8 cellular contexts compared by ENCODE assay signal in the genomic region with DNA sequence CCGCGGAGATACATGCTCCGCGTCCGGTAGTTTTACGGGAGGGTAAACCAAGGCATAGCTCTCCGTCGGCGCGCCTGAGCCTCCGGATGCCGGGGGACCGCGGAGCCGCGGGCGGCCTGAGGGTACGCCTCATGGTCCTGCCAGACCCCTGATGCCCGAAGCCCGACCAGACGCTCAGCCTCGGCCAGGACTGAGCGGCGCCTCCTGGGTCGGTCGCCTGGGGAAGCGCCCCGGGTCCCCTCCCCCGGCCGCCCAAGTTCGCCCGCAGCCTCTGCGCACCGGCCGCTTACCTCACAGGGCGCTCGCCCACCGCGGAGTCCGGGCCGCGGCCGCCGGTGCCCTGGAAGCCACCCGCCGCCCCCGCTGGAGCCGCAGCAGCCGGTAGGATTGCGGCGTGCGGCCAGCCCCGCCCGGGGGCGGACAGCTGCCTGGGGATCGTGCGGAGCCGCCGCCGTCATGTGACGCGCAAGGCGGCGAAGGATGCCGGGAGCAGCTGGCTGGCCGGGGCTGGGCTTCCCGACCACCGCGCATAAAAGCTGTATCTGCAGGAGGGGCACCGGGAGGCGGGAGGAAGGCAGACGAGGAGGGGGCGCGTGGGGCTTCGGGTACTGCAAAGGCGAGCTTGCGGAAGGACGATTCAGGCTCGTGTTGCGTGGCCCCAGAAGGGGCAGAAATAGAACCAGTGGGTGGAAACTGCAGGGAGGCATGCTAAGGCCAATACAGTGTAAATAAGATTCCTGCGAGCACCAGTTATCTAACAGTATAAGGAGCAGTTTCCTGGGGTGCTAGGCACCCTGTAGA. TPM values are rescaled to one million over a fixed set of nuclear protein-coding genes. Genes with fewer than 3 reads are reported as not detected.
DNase-seq lines count a peak whose midpoint lies in the region; ATAC-seq and TF ChIP-seq lines count a peak whose summit lies in the region.

A gene with protein sequence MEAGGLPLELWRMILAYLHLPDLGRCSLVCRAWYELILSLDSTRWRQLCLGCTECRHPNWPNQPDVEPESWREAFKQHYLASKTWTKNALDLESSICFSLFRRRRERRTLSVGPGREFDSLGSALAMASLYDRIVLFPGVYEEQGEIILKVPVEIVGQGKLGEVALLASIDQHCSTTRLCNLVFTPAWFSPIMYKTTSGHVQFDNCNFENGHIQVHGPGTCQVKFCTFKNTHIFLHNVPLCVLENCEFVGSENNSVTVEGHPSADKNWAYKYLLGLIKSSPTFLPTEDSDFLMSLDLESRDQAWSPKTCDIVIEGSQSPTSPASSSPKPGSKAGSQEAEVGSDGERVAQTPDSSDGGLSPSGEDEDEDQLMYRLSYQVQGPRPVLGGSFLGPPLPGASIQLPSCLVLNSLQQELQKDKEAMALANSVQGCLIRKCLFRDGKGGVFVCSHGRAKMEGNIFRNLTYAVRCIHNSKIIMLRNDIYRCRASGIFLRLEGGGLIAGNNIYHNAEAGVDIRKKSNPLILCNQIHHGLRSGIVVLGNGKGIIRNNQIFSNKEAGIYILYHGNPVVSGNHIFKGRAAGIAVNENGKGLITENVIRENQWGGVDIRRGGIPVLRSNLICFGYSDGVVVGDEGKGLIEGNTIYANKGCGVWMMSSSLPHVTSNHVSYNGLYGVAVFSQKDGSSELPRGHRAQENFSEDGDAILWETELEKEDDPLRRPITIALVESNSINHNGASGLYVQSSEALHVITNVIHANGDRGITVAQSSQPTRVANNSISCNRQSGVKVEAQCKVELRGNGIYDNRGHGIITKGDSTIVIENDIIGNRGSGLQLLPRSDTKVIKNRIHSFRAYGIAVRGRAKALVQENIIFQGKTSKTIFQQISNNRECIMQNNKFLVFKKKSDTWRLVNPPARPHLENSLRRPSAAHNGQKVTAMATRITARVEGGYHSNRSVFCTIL (minus strand): TSS at position 460 of the 801 bp plus-strand sequence. CDS start 34,612 bp downstream, outside the sequence.

- H3K4me1 Mint-ChIP-seq in activated naive CD4-positive, alpha-beta T cell treated with anti-CD3 and anti-CD28 coated beads for 36 hours (ENCODE audit: low read depth): peaks cover 21% of the 10 kb centered on the region
- peaks cover 61% of the 10 kb centered on the region for H3K4me1 Mint-ChIP-seq in nephron

- POLR2A ChIA-PET in OCI-LY7 (lab: Charles Lee): interaction anchor here (0.6 to 4.8 kb wide), 6 partner anchors 10 to 165 kb away, joined by 3 to 37 read pairs (median 6); a partner anchor contains a TSS

- peak within 1 kb of the TSS; percentile 70 to 83 (median 73) for H3K4me3 ChIP-seq in BLaER1 treated with 17β-estradiol and CSF1 and Interleukin-3, amounts not matched to agents 10 nM and 100 nM
- H3K4me3 ChIP-seq in OCI-LY7 (ENCODE audit: low read depth, low read length, poor library complexity, severe bottlenecking) (peak within 1 kb of the TSS; percentile 78), thymus (ENCODE audit: low read length) (peak within 1 kb of the TSS; percentile 67)

- peak within 1 kb of the TSS; percentile 83 to 99 (median 96) for H3K4me2 ChIP-seq in BLaER1 treated with 17β-estradiol and CSF1 and Interleukin-3, amounts not matched to agents 10 nM and 100 nM
- peak within 1 kb of the TSS; percentile 90 for H3K4me2 ChIP-seq in OCI-LY7 (ENCODE audit: low read length)

- peaks cover 19% of the 10 kb centered on the region; the same call in 1 of the 2 replicates for H3K79me2 ChIP-seq in OCI-LY7 (ENCODE audit: insufficient read depth, low read depth, low read length)

- ATAC-seq in GM19328 (IDR thresholded peaks at IDR 0.05; ENCODE audit: unreplicated experiment) (peak; percentile 64), HG03439 (IDR thresholded peaks at IDR 0.05; ENCODE audit: unreplicated experiment) (peak; percentile 68)

- BruUV-seq in OCI-LY7 (replicated peaks; lab: Mats Ljungman, UMichigan): no TSS peak

- H3K27me3 ChIP-seq in BLaER1 treated with 17β-estradiol and CSF1 and Interleukin-3, amounts not matched to agents 10 nM and 100 nM: peaks cover 0 to 4% (median 0%) of the 10 kb centered on the region in 11 experiments; a peak in 4 of 22 replicates
- H3K27me3 ChIP-seq in thymus (ENCODE audit: control insufficient read depth, insufficient read depth): no peaks in the 10 kb centered on the region

- peaks cover 0 to 92% (median 65%) of the 10 kb centered on the region in 11 experiments; a peak in 18 of 22 replicates for H4K20me1 ChIP-seq in BLaER1 treated with 17β-estradiol and CSF1 and Interleukin-3, amounts not matched to agents 10 nM and 100 nM
- no peaks in the 10 kb centered on the region; the same call in 1 of the 2 replicates for H4K20me1 ChIP-seq in OCI-LY7 (ENCODE audit: insufficient read depth, low read length)

- no peaks in the 10 kb centered on the region for H3K9me3 ChIP-seq in BLaER1 treated with 17β-estradiol and CSF1 and Interleukin-3, amounts not matched to agents 10 nM and 100 nM (replicated peaks in 1 of 11)
- H3K9me3 ChIP-seq in OCI-LY7 (ENCODE audit: low read length) (no peaks in the 10 kb centered on the region), thymus (ENCODE audit: control insufficient read depth) (no peaks in the 10 kb centered on the region)

- no peaks in the 10 kb centered on the region for H3K9me3 Mint-ChIP-seq in activated naive CD4-positive, alpha-beta T cell treated with anti-CD3 and anti-CD28 coated beads for 36 hours
- no peaks in the 10 kb centered on the region for H3K9me3 Mint-ChIP-seq in nephron

- H3K36me3 ChIP-seq in BLaER1 treated with 17β-estradiol and CSF1 and Interleukin-3, amounts not matched to agents 10 nM and 100 nM: peaks cover 7 to 48% (median 33%) of the 10 kb centered on the region in 11 experiments; a peak in 21 of 22 replicates
- H3K36me3 ChIP-seq in OCI-LY7 (ENCODE audit: insufficient read depth, low read length) (peaks cover 47% of the 10 kb centered on the region), thymus (ENCODE audit: control insufficient read depth, insufficient read depth) (peaks cover 3% of the 10 kb centered on the region)

- no peak within 1 kb of the TSS for H3K27ac Mint-ChIP-seq in activated naive CD4-positive, alpha-beta T cell treated with anti-CD3 and anti-CD28 coated beads for 36 hours
- peak within 1 kb of the TSS; percentile 92 to 98 (median 97) for H3K27ac Mint-ChIP-seq in nephron

- H3K36me3 Mint-ChIP-seq in activated naive CD4-positive, alpha-beta T cell treated with anti-CD3 and anti-CD28 coated beads for 36 hours (ENCODE audit: low read depth): peaks cover 17% of the 10 kb centered on the region
- peaks cover 9% of the 10 kb centered on the region for H3K36me3 Mint-ChIP-seq in nephron (ENCODE audit: low read depth)

- peak within 1 kb of the TSS; percentile 77 for H3K4me3 Mint-ChIP-seq in activated naive CD4-positive, alpha-beta T cell treated with anti-CD3 and anti-CD28 coated beads for 36 hours
- peak within 1 kb of the TSS; percentile 93 to 97 (median 94) for H3K4me3 Mint-ChIP-seq in nephron

- peak within 1 kb of the TSS; percentile 72 to 87 (median 82) for H3K9ac ChIP-seq in BLaER1 treated with 17β-estradiol and CSF1 and Interleukin-3, amounts not matched to agents 10 nM and 100 nM

- peak within 1 kb of the TSS; percentile 49 to 83 (median 70); a peak in 21 of 22 replicates for H3K27ac ChIP-seq in BLaER1 treated with 17β-estradiol and CSF1 and Interleukin-3, amounts not matched to agents 10 nM and 100 nM
- H3K27ac ChIP-seq in OCI-LY7 (ENCODE audit: low read depth, low read length, poor library complexity, severe bottlenecking) (peak within 1 kb of the TSS; percentile 62), thymus (ENCODE audit: low read depth) (peak within 1 kb of the TSS; percentile 69)

- intact Hi-C loops in OCI-LY7 (cut with micrococcal nuclease; ENCODE audit: unreplicated experiment): loop anchor here (5.0 kb wide), 1 partner anchor 44 kb away; no protein-coding TSS in a partner anchor
- intact Hi-C loops in activated naive CD4-positive, alpha-beta T cell treated with anti-CD3 and anti-CD28 coated beads for 36 hours (cut with micrococcal nuclease): loop anchor here (2.0 to 5.0 kb wide), 3 partner anchors 17 to 549 kb away; a partner anchor contains a TSS

- H3K9me2 ChIP-seq in OCI-LY7 (ENCODE audit: insufficient read depth, low read length): no peaks in the 10 kb centered on the region

- H2AFZ ChIP-seq in OCI-LY7 (ENCODE audit: low read length): peak within 1 kb of the TSS; percentile 54

- CTCF ChIA-PET in OCI-LY7 (lab: Charles Lee; ENCODE audit: unreplicated experiment): interaction anchor here (1.3 kb wide), 1 partner anchor 13 kb away, joined by 5 read pairs; no protein-coding TSS in a partner anchor
- CTCF ChIA-PET in activated naive CD4-positive, alpha-beta T cell treated with anti-CD3 and anti-CD28 coated beads for 36 hours (lab: Charles Lee): interaction anchor here (1.8 kb wide), 1 partner anchor 17 kb away, joined by 4 read pairs; no protein-coding TSS in a partner anchor

- WGBS in thymus: 2% methylated on average over 81 of the region's 81 CpGs

- H3K4me1 ChIP-seq in BLaER1 treated with 17β-estradiol and CSF1 and Interleukin-3, amounts not matched to agents 10 nM and 100 nM: peaks cover 17 to 34% (median 26%) of the 10 kb centered on the region in 10 experiments
- H3K4me1 ChIP-seq in OCI-LY7 (ENCODE audit: insufficient read depth, low read length, poor library complexity, severe bottlenecking) (peaks cover 38% of the 10 kb centered on the region), thymus (ENCODE audit: control insufficient read depth, insufficient read depth, low read length) (no peaks in the 10 kb centered on the region)

- H3K27me3 Mint-ChIP-seq in activated naive CD4-positive, alpha-beta T cell treated with anti-CD3 and anti-CD28 coated beads for 36 hours (ENCODE audit: low read depth): no peaks in the 10 kb centered on the region
- H3K27me3 Mint-ChIP-seq in nephron (ENCODE audit: low read depth): no peaks in the 10 kb centered on the region

- no peak for TF ChIP-seq CTCF in OCI-LY7 (conservative IDR thresholded peaks at IDR 0.05; ENCODE audit: low read length)
- no peak for TF ChIP-seq CTCF in nephron (IDR thresholded peaks at IDR 0.05; ENCODE audit: unreplicated experiment in 3 of 3)

- DNase-seq in OCI-LY7 (ENCODE audit: low spot score) (peak; percentile 73), foreskin melanocyte (peak; percentile 35)
- DNase-seq in activated naive CD4-positive, alpha-beta T cell treated with anti-CD3 and anti-CD28 coated beads for 36 hours: peak; percentile 47

RNA-seq across cellular contexts. Expression of the gene that starts here (rescaled TPM):
- total RNA-seq in OCI-LY7 (2014; rRNA removed; shearing (Covaris generic)): 9.4 and 16.1 TPM in 2 replicates
- total RNA-seq in OCI-LY7 (2022): 13.0 and 13.2 TPM in 2 replicates
- 1 to 10 TPM; 1.0 to 1.1 TPM for total RNA-seq in activated naive CD4-positive, alpha-beta T cell treated with anti-CD3 and anti-CD28 coated beads for 36 hours
- polyA plus RNA-seq in thymus: 2.5 TPM

Comparison
In these comparisons a context has a peak if more than half of its experiments do, and no peak if none do; other contexts are left out.
1. Peak in every context shown above with its lines: DNase-seq, ATAC-seq, H3K4me3 ChIP-seq and H3K27ac ChIP-seq.
2. RNA of the gene that starts here (total RNA-seq): 9.4 to 16.1 TPM in OCI-LY7; 1.0 to 1.1 TPM in activated naive CD4-positive, alpha-beta T cell treated with anti-CD3 and anti-CD28 coated beads for 36 hours; every median in the first group is over 4 times any median in the second.